In the genomic region with DNA sequence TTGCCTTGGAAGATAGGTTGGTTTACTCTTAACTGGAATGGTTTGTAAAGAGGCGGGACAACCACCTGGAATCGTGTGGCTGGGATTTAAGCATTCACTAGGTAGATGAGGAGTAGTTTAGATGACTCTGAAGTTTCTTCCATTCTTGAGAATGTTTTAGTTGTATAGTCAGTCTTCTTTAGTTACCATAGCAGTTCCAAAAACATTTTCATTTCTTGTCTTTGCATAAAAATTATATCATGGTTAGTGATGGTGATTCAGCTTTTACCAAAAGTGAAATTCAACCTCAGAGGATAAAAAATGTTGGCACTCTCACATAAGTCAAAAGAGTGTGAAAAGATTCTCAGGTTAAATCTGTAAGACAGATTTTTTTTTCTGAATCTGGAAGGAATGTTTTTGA, we compare ENCODE assay signal across 14 cellular contexts.
"Had no signal": no experiment of that assay in that cellular context is flagged by ENCODE, and none has a peak within 500 bp of the region (broad histone marks: within the 10 kb centered on the region; RNA-seq: fewer than 3 reads in every experiment).

No MANE protein-coding gene starts in this region.

- H3K36me3 ChIP-seq: ovary had no signal

- H3K27me3 ChIP-seq: gastroesophageal sphincter, ovary had no signal

- H3K27me3 Mint-ChIP-seq: activated CD8-positive, alpha-beta memory T cell treated with anti-CD3 and anti-CD28 coated beads, Interleukin-2, amount 10 ng/mL, durations not matched to agents 7 days and 5 days had no signal

- H3K9ac ChIP-seq: SK-N-SH had no signal

- H3K4me3 ChIP-seq: gastroesophageal sphincter, ovary, thoracic aorta had no signal

- ATAC-seq: activated CD8-positive, alpha-beta memory T cell treated with anti-CD3 and anti-CD28 coated beads, Interleukin-2, amount 10 ng/mL, durations not matched to agents 7 days and 5 days; gastroesophageal sphincter; left ventricle myocardium superior; stimulated activated naive CD8-positive, alpha-beta T cell treated with anti-CD3 and anti-CD28 coated beads, Interleukin-15, Interleukin-2, amounts not matched to agents 100 U/mL and 50 U/mL, for 24 hours had no signal

- H3K9me3 ChIP-seq: gastroesophageal sphincter, ovary, thoracic aorta had no signal

- H3K27ac Mint-ChIP-seq: activated CD8-positive, alpha-beta memory T cell treated with anti-CD3 and anti-CD28 coated beads, Interleukin-2, amount 10 ng/mL, durations not matched to agents 7 days and 5 days; nephron; T-helper 1 cell treated with Interleukin-12 subunit alpha and Interleukin-12 subunit beta and Interleukin-4 antibody, amounts not matched to agents 30 μg/mL and 1 μg/mL, for 36 hours had no signal

- DNase-seq: activated CD4-positive, alpha-beta T cell treated with anti-CD3 and anti-CD28 coated beads, Interleukin-2, amount 50 U/mL, for 1 hour; activated CD8-positive, alpha-beta memory T cell treated with anti-CD3 and anti-CD28 coated beads, Interleukin-2, amount 10 ng/mL, durations not matched to agents 7 days and 5 days; activated naive CD4-positive, alpha-beta T cell treated with anti-CD3 and anti-CD28 coated beads, Interleukin-2, amount 50 U/mL, for 16 hours; anterior cingulate cortex; left ventricle myocardium superior; mesenchymal stem cell; ovary; SK-N-SH; stimulated activated CD4-positive, alpha-beta T cell treated with anti-CD3 and anti-CD28 coated beads, Interleukin-2, amount 100 ng/mL, for 48 hours; stimulated activated naive CD8-positive, alpha-beta T cell treated with anti-CD3 and anti-CD28 coated beads, Interleukin-15, Interleukin-2, amounts not matched to agents 100 U/mL and 50 U/mL, for 24 hours had no signal

- H3K4me1 Mint-ChIP-seq: nephron had no signal

- H3K4me2 ChIP-seq: SK-N-SH had no signal

- H3K4me3 Mint-ChIP-seq: activated CD8-positive, alpha-beta memory T cell treated with anti-CD3 and anti-CD28 coated beads, Interleukin-2, amount 10 ng/mL, durations not matched to agents 7 days and 5 days; nephron; T-helper 1 cell treated with Interleukin-12 subunit alpha and Interleukin-12 subunit beta and Interleukin-4 antibody, amounts not matched to agents 30 μg/mL and 1 μg/mL, for 36 hours had no signal

- H3K27ac ChIP-seq: gastroesophageal sphincter, ovary, thoracic aorta had no signal
